In genomic region chrX:14030248-14030592, GRCh38 we compare ENCODE assay signal across 7 cellular contexts. TPM values are rescaled to one million over a fixed set of nuclear protein-coding genes. Genes with fewer than 3 reads are reported as not detected.
DNase-seq lines count a peak whose midpoint lies in the region; ATAC-seq and TF ChIP-seq lines count a peak whose summit lies in the region.

No MANE protein-coding gene starts in this region.

- H3K27me3 Mint-ChIP-seq in IgD-negative memory B cell, result peaks cover 5% of the 10 kb centered on the region

- H3K36me3 ChIP-seq in kidney epithelial cell (ENCODE audit: control insufficient read depth, insufficient read depth, low read length), result no peaks in the 10 kb centered on the region

- H3K9me3 Mint-ChIP-seq in IgD-negative memory B cell, result no peaks in the 10 kb centered on the region

- peak overlapping the region; percentile 87 to 98 (median 98) for H3K27ac Mint-ChIP-seq in IgD-negative memory B cell

- TF ChIP-seq CTCF in kidney epithelial cell (IDR thresholded peaks at IDR 0.05; ENCODE audit: insufficient read depth, low read length, poor library complexity, severe bottlenecking), result no peak

- H3K4me3 ChIP-seq in kidney epithelial cell (ENCODE audit: low read depth, low read length), result peak overlapping the region; percentile 65

- peak; percentile 13 for ATAC-seq in GM19023 (IDR thresholded peaks at IDR 0.05; ENCODE audit: unreplicated experiment)

- no peaks in the 10 kb centered on the region for H3K27me3 ChIP-seq in kidney epithelial cell (ENCODE audit: control insufficient read depth, insufficient read depth, low read length)

- H3K36me3 Mint-ChIP-seq in IgD-negative memory B cell, result no peaks in the 10 kb centered on the region

- peak overlapping the region; percentile 84 for H3K27ac ChIP-seq in angular gyrus (ENCODE audit: low read depth, low read length)
- peak overlapping the region; percentile 82 for H3K27ac ChIP-seq in temporal lobe (ENCODE audit: low read depth, low read length)

- peaks cover 22 to 30% (median 23%) of the 10 kb centered on the region in 3 donors for H3K4me1 Mint-ChIP-seq in IgD-negative memory B cell

- no peak for DNase-seq in kidney epithelial cell (ENCODE audit: low read depth)
- no peak for DNase-seq in DMS153 treated with DMSO at 0.1 percent for 48 hours (lab: John Stamatoyannopoulos, UW; ENCODE audit: unreplicated experiment)
- DNase-seq in globus pallidus (ENCODE audit: low spot score), result no peak

- H3K4me3 Mint-ChIP-seq in IgD-negative memory B cell, result peak overlapping the region; percentile 89 to 98 (median 92)

RNA-seq across cellular contexts. Expression of gene GEMIN8, which starts 0.5 kb away (rescaled TPM):
- 29.5 TPM for polyA plus RNA-seq in IgD-negative memory B cell
- total RNA-seq in kidney epithelial cell (14.4 and 19.1 TPM in 2 replicates), temporal lobe (12.5 TPM)
